ENCODE assay signal across 25 cellular contexts in genomic region chr10:115065731-115066130, GRCh38. TPM values are rescaled to one million over a fixed set of nuclear protein-coding genes. Genes with fewer than 3 reads are reported as not detected.
"Had no signal": no experiment of that assay in that cellular context is flagged by ENCODE, and none has a peak within 500 bp of the region (broad histone marks: within the 10 kb centered on the region; RNA-seq: fewer than 3 reads in every experiment).

No MANE protein-coding gene starts in this region.

- H3K27ac Mint-ChIP-seq: activated B cell treated with CpG ODN at 0.5 μM for 24 hours; activated CD4-positive, alpha-beta T cell treated with anti-CD3 and anti-CD28 coated beads, Interleukin-2, amount 10 ng/mL, durations not matched to agents 24 days and 14 days; activated CD8-positive, alpha-beta memory T cell treated with anti-CD3 and anti-CD28 coated beads, Interleukin-2, amount 10 ng/mL, durations not matched to agents 7 days and 5 days; activated naive CD4-positive, alpha-beta T cell treated with anti-CD3 and anti-CD28 coated beads, Interleukin-2, amount 50 U/mL, for 72 hours; activated naive CD8-positive, alpha-beta T cell treated with anti-CD3 and anti-CD28 coated beads, Interleukin-2, amount 50 U/mL, for 24 hours; T-helper 17 cell had no signal

- H3K4me1 Mint-ChIP-seq: activated CD4-positive, alpha-beta T cell treated with anti-CD3 and anti-CD28 coated beads, Interleukin-2, amount 10 ng/mL, durations not matched to agents 24 days and 14 days; activated CD8-positive, alpha-beta memory T cell treated with anti-CD3 and anti-CD28 coated beads, Interleukin-2, amount 10 ng/mL, durations not matched to agents 7 days and 5 days; activated naive CD8-positive, alpha-beta T cell treated with anti-CD3 and anti-CD28 coated beads, Interleukin-2, amount 50 U/mL, for 24 hours; T-helper 17 cell had no signal

- H3K9me3 Mint-ChIP-seq: activated B cell treated with CpG ODN at 0.5 μM for 24 hours; activated CD4-positive, alpha-beta T cell treated with anti-CD3 and anti-CD28 coated beads, Interleukin-2, amount 10 ng/mL, durations not matched to agents 24 days and 14 days; activated naive CD4-positive, alpha-beta T cell treated with anti-CD3 and anti-CD28 coated beads, Interleukin-2, amount 50 U/mL, for 72 hours; activated naive CD8-positive, alpha-beta T cell treated with anti-CD3 and anti-CD28 coated beads, Interleukin-2, amount 50 U/mL, for 24 hours; activated T-cell treated with anti-CD3 and anti-CD28 coated beads, Interleukin-2, amount 50 U/mL, for 4 hours had no signal

- H3K36me3 Mint-ChIP-seq: activated CD8-positive, alpha-beta memory T cell treated with anti-CD3 and anti-CD28 coated beads, Interleukin-2, amount 10 ng/mL, durations not matched to agents 7 days and 5 days; activated naive CD4-positive, alpha-beta T cell treated with anti-CD3 and anti-CD28 coated beads, Interleukin-2, amount 50 U/mL, for 72 hours had no signal

- H3K4me3 Mint-ChIP-seq: activated B cell treated with CpG ODN at 0.5 μM for 24 hours; activated CD4-positive, alpha-beta T cell treated with anti-CD3 and anti-CD28 coated beads, Interleukin-2, amount 10 ng/mL, durations not matched to agents 24 days and 14 days; activated CD8-positive, alpha-beta memory T cell treated with anti-CD3 and anti-CD28 coated beads, Interleukin-2, amount 10 ng/mL, durations not matched to agents 7 days and 5 days; activated naive CD8-positive, alpha-beta T cell treated with anti-CD3 and anti-CD28 coated beads, Interleukin-2, amount 50 U/mL, for 24 hours; activated T-cell treated with anti-CD3 and anti-CD28 coated beads, Interleukin-2, amount 50 U/mL, for 4 hours; T-helper 17 cell had no signal

- DNase-seq: activated B cell treated with CpG ODN at 0.5 μM for 24 hours; activated CD4-positive, alpha-beta T cell treated with anti-CD3 and anti-CD28 coated beads for 1 hour; activated CD4-positive, alpha-beta T cell treated with anti-CD3 and anti-CD28 coated beads, Interleukin-2, amount 10 ng/mL, durations not matched to agents 24 days and 14 days; activated CD4-positive, alpha-beta T cell treated with anti-CD3 and anti-CD28 coated beads, Interleukin-2, amount 50 U/mL, for 48 hours; activated CD8-positive, alpha-beta memory T cell treated with anti-CD3 and anti-CD28 coated beads, Interleukin-2, amount 10 ng/mL, durations not matched to agents 7 days and 5 days; activated effector memory CD4-positive, alpha-beta T cell treated with anti-CD3 and anti-CD28 coated beads, Interleukin-2, amount 50 U/mL, for 16 hours; activated naive CD4-positive, alpha-beta T cell treated with Interleukin-2 at 50 U/mL for 16 hours; activated naive CD8-positive, alpha-beta T cell treated with anti-CD3 and anti-CD28 coated beads, Interleukin-2, amount 50 U/mL, for 24 hours; activated T-cell treated with anti-CD3 and anti-CD28 coated beads, Interleukin-2, amount 50 U/mL, for 4 hours; amygdala; Karpas-422; MM.1S; NCI-H1105; NCI-H1436; NCI-H1694 treated with DMSO at 0.1 percent for 48 hours; NCI-H2029 treated with DMSO at 0.1 percent for 48 hours; NCI-H345; NCI-H510A; NCI-H526 treated with DMSO at 0.1 percent for 48 hours; NCI-H82; SIG-M5; T-helper 17 cell; T-helper 9 cell had no signal

- ATAC-seq: activated CD8-positive, alpha-beta memory T cell treated with anti-CD3 and anti-CD28 coated beads, Interleukin-2, amount 10 ng/mL, durations not matched to agents 7 days and 5 days; activated naive CD4-positive, alpha-beta T cell treated with anti-CD3 and anti-CD28 coated beads, Interleukin-2, amount 50 U/mL, for 72 hours; activated naive CD8-positive, alpha-beta T cell treated with anti-CD3 and anti-CD28 coated beads, Interleukin-2, amount 50 U/mL, for 24 hours; activated T-cell treated with anti-CD3 and anti-CD28 coated beads, Interleukin-2, amount 50 U/mL, for 4 hours; T-helper 17 cell had no signal

RNA-seq across cellular contexts. Expression of gene ATRNL1, which starts 27.4 kb away (rescaled TPM):
- total RNA-seq: OCI-LY7, T-helper 17 cell had no signal
